Comparison of ENCODE assay signal across 18 cellular contexts in the genomic region with DNA sequence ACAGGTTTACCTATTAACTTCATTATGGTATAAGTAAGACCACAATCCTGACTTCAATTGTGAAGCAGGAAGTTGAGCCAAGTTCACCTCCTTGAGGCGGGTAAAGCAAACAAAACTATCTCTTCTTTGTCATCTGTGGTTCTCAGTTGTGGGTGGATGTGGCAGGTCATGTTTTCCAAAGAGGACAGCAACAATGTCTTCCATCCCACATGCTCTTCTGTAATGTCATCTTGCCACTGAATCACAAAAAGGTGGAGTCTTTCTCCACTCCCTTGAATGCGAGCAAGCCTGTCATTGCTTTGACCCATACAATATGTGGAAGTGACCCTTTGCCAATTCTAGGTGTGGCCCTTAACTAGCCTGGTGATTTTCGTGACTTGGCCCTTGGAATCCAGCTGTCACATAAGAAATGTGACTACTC.
DNase-seq lines count a peak whose midpoint lies in the region; ATAC-seq, FAIRE-seq and TF ChIP-seq lines count a peak whose summit lies in the region.
"Had no signal": no experiment of that assay in that cellular context is flagged by ENCODE, and none has a peak within 500 bp of the region (broad histone marks: within the 10 kb centered on the region; RNA-seq: fewer than 3 reads in every experiment).

No MANE protein-coding gene starts in this region.

- H3K27ac ChIP-seq in astrocyte (ENCODE audit: low read depth, low read length) = no peak overlapping the region
- H3K27ac ChIP-seq in heart right ventricle = no peak overlapping the region

- FAIRE-seq in astrocyte (lab: Jason Lieb, UNC) = no peak

- H3K4me1 ChIP-seq in astrocyte (ENCODE audit: insufficient read depth, low read length) = peaks cover 8% of the 10 kb centered on the region
- no peaks in the 10 kb centered on the region for H3K4me1 ChIP-seq in heart right ventricle

- no peaks in the 10 kb centered on the region for H3K79me2 ChIP-seq in astrocyte (ENCODE audit: insufficient read depth, low read length)

- no peaks in the 10 kb centered on the region for H3K4me1 Mint-ChIP-seq in activated naive CD8-positive, alpha-beta T cell treated with anti-CD3 and anti-CD28 coated beads, Interleukin-2, amount 50 U/mL, for 24 hours
- H3K4me1 Mint-ChIP-seq in activated naive CD8-positive, alpha-beta T cell treated with anti-CD3 and anti-CD28 coated beads for 36 hours = no peaks in the 10 kb centered on the region
- H3K4me1 Mint-ChIP-seq in astrocyte (ENCODE audit: low read depth, unreplicated experiment) = peaks cover 9% of the 10 kb centered on the region
- H3K4me1 Mint-ChIP-seq: H9 had no signal

- H3K36me3 ChIP-seq in astrocyte (ENCODE audit: insufficient read depth, low read length) (no peaks in the 10 kb centered on the region), heart right ventricle (no peaks in the 10 kb centered on the region)

- H3K4me3 ChIP-seq in astrocyte (ENCODE audit: insufficient read depth, low read depth, low read length) (no peak overlapping the region), heart right ventricle (no peak overlapping the region)

- 70 to 73% methylated on average over 3 of the region's 3 CpGs for WGBS in heart right ventricle, 2 donors

- no peak overlapping the region for H3K27ac Mint-ChIP-seq in activated naive CD8-positive, alpha-beta T cell treated with anti-CD3 and anti-CD28 coated beads, Interleukin-2, amount 50 U/mL, for 24 hours
- H3K27ac Mint-ChIP-seq in activated naive CD8-positive, alpha-beta T cell treated with anti-CD3 and anti-CD28 coated beads for 36 hours = no peak overlapping the region
- peak overlapping the region; percentile 31 for H3K27ac Mint-ChIP-seq in astrocyte (ENCODE audit: unreplicated experiment)

- ATAC-seq in activated naive CD8-positive, alpha-beta T cell treated with anti-CD3 and anti-CD28 coated beads, Interleukin-2, amount 50 U/mL, for 24 hours = peak; percentile 33
- ATAC-seq in HG02981 (IDR thresholded peaks at IDR 0.05; ENCODE audit: unreplicated experiment) = no peak
- ATAC-seq in heart right ventricle = no peak

- H3K4me3 Mint-ChIP-seq in activated naive CD8-positive, alpha-beta T cell treated with anti-CD3 and anti-CD28 coated beads, Interleukin-2, amount 50 U/mL, for 24 hours = no peak overlapping the region
- H3K4me3 Mint-ChIP-seq in activated naive CD8-positive, alpha-beta T cell treated with anti-CD3 and anti-CD28 coated beads for 36 hours = no peak overlapping the region
- no peak overlapping the region for H3K4me3 Mint-ChIP-seq in astrocyte (ENCODE audit: unreplicated experiment)
- H3K4me3 Mint-ChIP-seq: H9 had no signal

- H3K27me3 Mint-ChIP-seq in activated naive CD8-positive, alpha-beta T cell treated with anti-CD3 and anti-CD28 coated beads, Interleukin-2, amount 50 U/mL, for 24 hours = no peaks in the 10 kb centered on the region
- H3K27me3 Mint-ChIP-seq in activated naive CD8-positive, alpha-beta T cell treated with anti-CD3 and anti-CD28 coated beads for 36 hours = no peaks in the 10 kb centered on the region
- H3K27me3 Mint-ChIP-seq in astrocyte (ENCODE audit: low read depth, unreplicated experiment) = no peaks in the 10 kb centered on the region

- H3K27me3 ChIP-seq in astrocyte (ENCODE audit: insufficient read depth, low read length) (no peaks in the 10 kb centered on the region), heart right ventricle (no peaks in the 10 kb centered on the region)

- peaks cover 2% of the 10 kb centered on the region for H3K9me3 ChIP-seq in astrocyte (ENCODE audit: insufficient read depth, low read depth, low read length)
- peaks cover 0 to 34% (median 2%) of the 10 kb centered on the region in 11 donors for H3K9me3 ChIP-seq in heart right ventricle

- H3K9me3 Mint-ChIP-seq in activated naive CD8-positive, alpha-beta T cell treated with anti-CD3 and anti-CD28 coated beads, Interleukin-2, amount 50 U/mL, for 24 hours = peaks cover 18% of the 10 kb centered on the region
- peaks cover 5% of the 10 kb centered on the region for H3K9me3 Mint-ChIP-seq in activated naive CD8-positive, alpha-beta T cell treated with anti-CD3 and anti-CD28 coated beads for 36 hours
- peaks cover 11% of the 10 kb centered on the region for H3K9me3 Mint-ChIP-seq in astrocyte (ENCODE audit: unreplicated experiment)

- no peak overlapping the region for H3K9ac ChIP-seq in astrocyte (ENCODE audit: low read length)

- DNase-seq in activated naive CD8-positive, alpha-beta T cell treated with anti-CD3 and anti-CD28 coated beads, Interleukin-2, amount 50 U/mL, for 24 hours = no peak
- no peak for DNase-seq in activated naive CD8-positive, alpha-beta T cell treated with anti-CD3 and anti-CD28 coated beads for 36 hours
- DNase-seq in astrocyte (ENCODE audit: low read depth) = peak; percentile 9
- DNase-seq in kidney tubule cell (ENCODE audit: low spot score) = peak; percentile 92
- DNase-seq in stimulated activated CD8-positive, alpha-beta memory T cell treated with anti-CD3 and anti-CD28 coated beads, Interleukin-4, amount 100 ng/mL, for 48 hours = no peak
- no peak for DNase-seq in GDM1 (lab: John Stamatoyannopoulos, UW)
- DNase-seq in heart right ventricle = no peak
- DNase-seq: 8988T, AML-193, DMS79 treated with DMSO at 0.1 percent for 48 hours, GF-D8, H9, Karpas-422, NCI-H187 treated with DMSO at 0.1 percent for 48 hours, NCI-H446, NCI-H774, SW 1271 had no signal

- no peaks in the 10 kb centered on the region for H3K36me3 Mint-ChIP-seq in activated naive CD8-positive, alpha-beta T cell treated with anti-CD3 and anti-CD28 coated beads, Interleukin-2, amount 50 U/mL, for 24 hours (ENCODE audit: low read depth)
- H3K36me3 Mint-ChIP-seq in activated naive CD8-positive, alpha-beta T cell treated with anti-CD3 and anti-CD28 coated beads for 36 hours = no peaks in the 10 kb centered on the region
- H3K36me3 Mint-ChIP-seq in astrocyte (ENCODE audit: low read depth, unreplicated experiment) = peaks cover 13% of the 10 kb centered on the region

- intact Hi-C loops in heart right ventricle (cut with DNase I) = no loop called here

- TF ChIP-seq CTCF in astrocyte (IDR thresholded peaks at IDR 0.05; ENCODE audit: insufficient read depth, low read depth, low read length) = no peak
- TF ChIP-seq CTCF in heart right ventricle (IDR thresholded peaks at IDR 0.05) = no peak

- H2AFZ ChIP-seq in astrocyte (ENCODE audit: low read depth, low read length) = no peak overlapping the region

- H4K20me1 ChIP-seq in astrocyte (ENCODE audit: insufficient read depth, low read length) = no peaks in the 10 kb centered on the region

- H3K4me2 ChIP-seq in astrocyte (ENCODE audit: low read length) = peak overlapping the region; percentile 11

Comparison
In these comparisons a context has a peak if more than half of its experiments do, and no peak if none do; other contexts are left out.
1. DNase-seq: peak in astrocyte (single experiment) and kidney tubule cell (single experiment); none in activated naive CD8-positive, alpha-beta T cell treated with anti-CD3 and anti-CD28 coated beads, Interleukin-2, amount 50 U/mL, for 24 hours (single experiment), activated naive CD8-positive, alpha-beta T cell treated with anti-CD3 and anti-CD28 coated beads for 36 hours (single experiment), stimulated activated CD8-positive, alpha-beta memory T cell treated with anti-CD3 and anti-CD28 coated beads, Interleukin-4, amount 100 ng/mL, for 48 hours (single experiment), GDM1 (single experiment) and heart right ventricle (0 of 2).